ENCODE assay signal across 24 cellular contexts in genomic region chr7:1278543-1278942, GRCh38. TPM values are rescaled to one million over a fixed set of nuclear protein-coding genes. Genes with fewer than 3 reads are reported as not detected.
"Had no signal": no experiment of that assay in that cellular context is flagged by ENCODE, and none has a peak within 500 bp of the region (broad histone marks: within the 10 kb centered on the region; RNA-seq: fewer than 3 reads in every experiment).

No MANE protein-coding gene starts in this region.

- FAIRE-seq: HepG2, RCC 7860 had no signal

- H3K27ac ChIP-seq: KMS-11 had no signal

- H3K4me2 ChIP-seq: KMS-11 had no signal

- H3K9ac ChIP-seq: KMS-11 had no signal

- ATAC-seq: HepG2, SK-N-SH treated with all-trans-retinoic acid at 6 μM for 48 hours had no signal

- DNase-seq: IMR-90, Kasumi-1, MM.1S, NCI-H1092 treated with DMSO at 0.1 percent for 48 hours, NCI-H1436, NCI-H187, NCI-H2029, NCI-H2081 treated with DMSO at 0.1 percent for 48 hours, NCI-H2171, NCI-H226, NCI-H446, NCI-H510A, NCI-H524 treated with DMSO at 0.1 percent for 48 hours, NCI-H69, NCI-H774, RPMI8226, SHP77 had no signal

RNA-seq across cellular contexts. Expression of gene UNCX, which starts 45.9 kb away (rescaled TPM):
- total RNA-seq: HepG2, HT1080, IMR-90, M059J, SK-MEL-5 had no signal
- polyA plus RNA-seq: HepG2, IMR-90 had no signal
